ENCODE assay signal across 1 cellular context in genomic region chr19:47432091-47432490, GRCh38.
TF ChIP-seq lines count a peak whose summit lies in the region.

No MANE protein-coding gene starts in this region.

TF ChIP-seq in HepG2, 621 proteins besides CTCF, POLR2A, EP300 and RAD21:
- TF ChIP-seq ZNF687 (CRISPR knock-in tag; IDR thresholded peaks at IDR 0.05) (peak; percentile 18; the same call in 1 of the 2 replicates), TCF7 (IDR thresholded peaks at IDR 0.05; ENCODE audit: low read depth) (no peak)
TF ChIP-seq in HepG2: peak in this region for 1.
